In genomic region chr6:69866351-69867074, GRCh38 we compare ENCODE assay signal across 8 cellular contexts. TPM values are rescaled to one million over a fixed set of nuclear protein-coding genes. Genes with fewer than 3 reads are reported as not detected.
A peak's percentile ranks its signal among the peaks of the same experiment; 100 is the strongest.
DNase-seq lines count a peak whose midpoint lies in the region; ATAC-seq and TF ChIP-seq lines count a peak whose summit lies in the region.

Gene COL19A1 (plus strand): TSS chr6:69866556. CDS start chr6:69879568, 13,012 bp downstream.

- H3K27me3 ChIP-seq in SJSA1 (replicated peaks) (peaks cover 27% of the 10 kb centered on the region), body of pancreas (no peaks in the 10 kb centered on the region), kidney epithelial cell (ENCODE audit: control insufficient read depth, insufficient read depth, low read length) (peaks cover 8% of the 10 kb centered on the region)

- intact Hi-C loops in body of pancreas (cut with DNase I) = no loop called here

- DNase-seq in AG20443 (ENCODE audit: low spot score) = peak; percentile 11
- peak in 1 of 2 experiments; percentile 6 for DNase-seq in SJSA1 (ENCODE audit: low read depth in 1 of 2, low spot score in 2 of 2)
- peak; percentile 16 to 50 (median 24) for DNase-seq in body of pancreas
- DNase-seq in kidney epithelial cell (ENCODE audit: low read depth) = no peak
- peak; percentile 31 for DNase-seq in stimulated activated CD4-positive, alpha-beta T cell treated with anti-CD3 and anti-CD28 coated beads, Interleukin-4, amount 100 ng/mL, for 24 hours
- no peak for DNase-seq in NCI-H2081 treated with DMSO at 0.1 percent for 48 hours (lab: John Stamatoyannopoulos, UW)

- peaks cover 6% of the 10 kb centered on the region for H3K4me1 ChIP-seq in SJSA1 (replicated peaks)
- H3K4me1 ChIP-seq in body of pancreas = peaks cover 9% of the 10 kb centered on the region

- no peak for TF ChIP-seq CTCF in body of pancreas (IDR thresholded peaks at IDR 0.05)
- no peak for TF ChIP-seq CTCF in kidney epithelial cell (IDR thresholded peaks at IDR 0.05; ENCODE audit: insufficient read depth, low read length, poor library complexity, severe bottlenecking)

- no peak within 1 kb of the TSS for H3K27ac ChIP-seq in SJSA1
- H3K27ac ChIP-seq in body of pancreas = peak within 1 kb of the TSS in 2 of 4 donors; percentile 24 to 35

- WGBS in body of pancreas, 2 donors = 1 to 2% methylated on average over 18 to 26 of the region's 26 CpGs

- ATAC-seq in GM19023 (IDR thresholded peaks at IDR 0.05; ENCODE audit: unreplicated experiment) (peak; percentile 57), HG03097 (IDR thresholded peaks at IDR 0.05; ENCODE audit: low FRiP score, unreplicated experiment) (peak; percentile 47), body of pancreas (peak; percentile 55)

- TF ChIP-seq POLR2A in body of pancreas (IDR thresholded peaks at IDR 0.05) = no peak

- H3K9me3 ChIP-seq in SJSA1 (replicated peaks) (no peaks in the 10 kb centered on the region), body of pancreas (no peaks in the 10 kb centered on the region)

- peak within 1 kb of the TSS; percentile 31 for H3K4me3 ChIP-seq in SJSA1
- H3K4me3 ChIP-seq in body of pancreas = peak within 1 kb of the TSS; percentile 13 to 29
- H3K4me3 ChIP-seq in kidney epithelial cell (ENCODE audit: low read depth, low read length) = peak within 1 kb of the TSS; percentile 52

- H3K36me3 ChIP-seq in SJSA1 (no peaks in the 10 kb centered on the region), body of pancreas (replicated peaks in 1 of 2; ENCODE audit: insufficient read depth in 1 of 2, low read depth in 2 of 2) (no peaks in the 10 kb centered on the region), kidney epithelial cell (ENCODE audit: control insufficient read depth, insufficient read depth, low read length) (no peaks in the 10 kb centered on the region)

RNA-seq across cellular contexts. Expression of gene COL19A1, which starts in this region (rescaled TPM):
- not detected in 2 replicates for total RNA-seq in SJSA1 (2014; rRNA removed; shearing (Covaris generic))
- 1 to 10 TPM in 1 of 2 donors, under 1 TPM in 1; 0.26 to 1.6 TPM for total RNA-seq in body of pancreas
- not detected in 2 replicates for total RNA-seq in kidney epithelial cell

Comparison
In these comparisons a context has a peak if more than half of its experiments do, and no peak if none do; other contexts are left out.
1. DNase-seq: peak in AG20443 (single experiment), body of pancreas (4 of 4) and stimulated activated CD4-positive, alpha-beta T cell treated with anti-CD3 and anti-CD28 coated beads, Interleukin-4, amount 100 ng/mL, for 24 hours (single experiment); none in kidney epithelial cell (single experiment) and NCI-H2081 treated with DMSO at 0.1 percent for 48 hours (single experiment).
2. Peak in every context shown above with its lines, with median percentiles within 50 percentile points of each other: ATAC-seq and H3K4me3 ChIP-seq.